ENCODE assay signal across 1 cellular context in genomic region chr22:29204617-29205183, GRCh38.
TF ChIP-seq lines count a peak whose summit lies in the region.

No MANE protein-coding gene starts in this region.

TF ChIP-seq in HepG2, 621 proteins besides CTCF, POLR2A, EP300 and RAD21:
- no peak for TF ChIP-seq KLF12 (CRISPR knock-in tag; IDR thresholded peaks at IDR 0.05; ENCODE audit: borderline replicate concordance)
- no peak for TF ChIP-seq ZNF691 (CRISPR knock-in tag; IDR thresholded peaks at IDR 0.05; ENCODE audit: borderline replicate concordance, low read depth)
- TF ChIP-seq ZNF678 (CRISPR knock-in tag; IDR thresholded peaks at IDR 0.05): no peak
- TF ChIP-seq RFX3 (CRISPR knock-in tag; IDR thresholded peaks at IDR 0.05): no peak
- TF ChIP-seq CHD4 (IDR thresholded peaks at IDR 0.05; ENCODE audit: borderline replicate concordance, low read length): no peak
- TF ChIP-seq, protein P1, sequence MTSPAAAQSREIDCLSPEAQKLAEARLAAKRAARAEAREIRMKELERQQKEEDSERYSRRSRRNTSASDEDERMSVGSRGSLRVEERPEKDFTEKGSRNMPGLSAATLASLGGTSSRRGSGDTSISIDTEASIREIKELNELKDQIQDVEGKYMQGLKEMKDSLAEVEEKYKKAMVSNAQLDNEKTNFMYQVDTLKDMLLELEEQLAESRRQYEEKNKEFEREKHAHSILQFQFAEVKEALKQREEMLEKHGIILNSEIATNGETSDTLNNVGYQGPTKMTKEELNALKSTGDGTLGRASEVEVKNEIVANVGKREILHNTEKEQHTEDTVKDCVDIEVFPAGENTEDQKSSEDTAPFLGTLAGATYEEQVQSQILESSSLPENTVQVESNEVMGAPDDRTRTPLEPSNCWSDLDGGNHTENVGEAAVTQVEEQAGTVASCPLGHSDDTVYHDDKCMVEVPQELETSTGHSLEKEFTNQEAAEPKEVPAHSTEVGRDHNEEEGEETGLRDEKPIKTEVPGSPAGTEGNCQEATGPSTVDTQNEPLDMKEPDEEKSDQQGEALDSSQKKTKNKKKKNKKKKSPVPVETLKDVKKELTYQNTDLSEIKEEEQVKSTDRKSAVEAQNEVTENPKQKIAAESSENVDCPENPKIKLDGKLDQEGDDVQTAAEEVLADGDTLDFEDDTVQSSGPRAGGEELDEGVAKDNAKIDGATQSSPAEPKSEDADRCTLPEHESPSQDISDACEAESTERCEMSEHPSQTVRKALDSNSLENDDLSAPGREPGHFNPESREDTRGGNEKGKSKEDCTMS (CRISPR knock-in tag; conservative IDR thresholded peaks at IDR 0.05): no peak
- TF ChIP-seq YY1 (IDR thresholded peaks at IDR 0.05; ENCODE audit: insufficient read depth, insufficient replicate concordance, low read depth, low read length): no peak
- no peak for TF ChIP-seq ZSCAN31 (CRISPR knock-in tag; IDR thresholded peaks at IDR 0.05; ENCODE audit: low read depth)
- TF ChIP-seq HOXA3 (CRISPR knock-in tag; IDR thresholded peaks at IDR 0.05): no peak
- no peak for TF ChIP-seq ZNF577 (CRISPR knock-in tag; IDR thresholded peaks at IDR 0.05; ENCODE audit: borderline replicate concordance, low read depth)
- TF ChIP-seq JARID2 (CRISPR knock-in tag; IDR thresholded peaks at IDR 0.05; ENCODE audit: insufficient replicate concordance): no peak
- TF ChIP-seq NFKBIZ (CRISPR knock-in tag; IDR thresholded peaks at IDR 0.05): no peak
- TF ChIP-seq AFF4 (CRISPR knock-in tag; IDR thresholded peaks at IDR 0.05): no peak
- no peak for TF ChIP-seq ZNF800 (CRISPR knock-in tag; IDR thresholded peaks at IDR 0.05)
- TF ChIP-seq, protein P2, sequence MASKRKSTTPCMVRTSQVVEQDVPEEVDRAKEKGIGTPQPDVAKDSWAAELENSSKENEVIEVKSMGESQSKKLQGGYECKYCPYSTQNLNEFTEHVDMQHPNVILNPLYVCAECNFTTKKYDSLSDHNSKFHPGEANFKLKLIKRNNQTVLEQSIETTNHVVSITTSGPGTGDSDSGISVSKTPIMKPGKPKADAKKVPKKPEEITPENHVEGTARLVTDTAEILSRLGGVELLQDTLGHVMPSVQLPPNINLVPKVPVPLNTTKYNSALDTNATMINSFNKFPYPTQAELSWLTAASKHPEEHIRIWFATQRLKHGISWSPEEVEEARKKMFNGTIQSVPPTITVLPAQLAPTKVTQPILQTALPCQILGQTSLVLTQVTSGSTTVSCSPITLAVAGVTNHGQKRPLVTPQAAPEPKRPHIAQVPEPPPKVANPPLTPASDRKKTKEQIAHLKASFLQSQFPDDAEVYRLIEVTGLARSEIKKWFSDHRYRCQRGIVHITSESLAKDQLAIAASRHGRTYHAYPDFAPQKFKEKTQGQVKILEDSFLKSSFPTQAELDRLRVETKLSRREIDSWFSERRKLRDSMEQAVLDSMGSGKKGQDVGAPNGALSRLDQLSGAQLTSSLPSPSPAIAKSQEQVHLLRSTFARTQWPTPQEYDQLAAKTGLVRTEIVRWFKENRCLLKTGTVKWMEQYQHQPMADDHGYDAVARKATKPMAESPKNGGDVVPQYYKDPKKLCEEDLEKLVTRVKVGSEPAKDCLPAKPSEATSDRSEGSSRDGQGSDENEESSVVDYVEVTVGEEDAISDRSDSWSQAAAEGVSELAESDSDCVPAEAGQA (IDR thresholded peaks at IDR 0.05; ENCODE audit: low read depth): no peak
- TF ChIP-seq, protein P2 (CRISPR knock-in tag; IDR thresholded peaks at IDR 0.05; ENCODE audit: borderline replicate concordance): no peak
- TF ChIP-seq, protein P3, sequence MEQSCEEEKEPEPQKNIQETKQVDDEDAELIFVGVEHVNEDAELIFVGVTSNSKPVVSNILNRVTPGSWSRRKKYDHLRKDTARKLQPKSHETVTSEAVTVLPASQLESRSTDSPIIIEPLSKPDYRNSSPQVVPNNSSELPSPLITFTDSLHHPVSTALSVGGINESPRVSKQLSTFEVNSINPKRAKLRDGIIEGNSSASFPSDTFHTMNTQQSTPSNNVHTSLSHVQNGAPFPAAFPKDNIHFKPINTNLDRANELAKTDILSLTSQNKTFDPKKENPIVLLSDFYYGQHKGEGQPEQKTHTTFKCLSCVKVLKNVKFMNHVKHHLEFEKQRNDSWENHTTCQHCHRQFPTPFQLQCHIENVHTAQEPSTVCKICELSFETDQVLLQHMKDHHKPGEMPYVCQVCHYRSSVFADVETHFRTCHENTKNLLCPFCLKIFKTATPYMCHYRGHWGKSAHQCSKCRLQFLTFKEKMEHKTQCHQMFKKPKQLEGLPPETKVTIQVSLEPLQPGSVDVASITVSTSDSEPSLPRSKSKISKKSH (CRISPR knock-in tag; IDR thresholded peaks at IDR 0.05; ENCODE audit: borderline replicate concordance): no peak
- no peak for TF ChIP-seq ZFP36L1 (CRISPR knock-in tag; IDR thresholded peaks at IDR 0.05)
